ENCODE assay signal across 9 cellular contexts in the genomic region with DNA sequence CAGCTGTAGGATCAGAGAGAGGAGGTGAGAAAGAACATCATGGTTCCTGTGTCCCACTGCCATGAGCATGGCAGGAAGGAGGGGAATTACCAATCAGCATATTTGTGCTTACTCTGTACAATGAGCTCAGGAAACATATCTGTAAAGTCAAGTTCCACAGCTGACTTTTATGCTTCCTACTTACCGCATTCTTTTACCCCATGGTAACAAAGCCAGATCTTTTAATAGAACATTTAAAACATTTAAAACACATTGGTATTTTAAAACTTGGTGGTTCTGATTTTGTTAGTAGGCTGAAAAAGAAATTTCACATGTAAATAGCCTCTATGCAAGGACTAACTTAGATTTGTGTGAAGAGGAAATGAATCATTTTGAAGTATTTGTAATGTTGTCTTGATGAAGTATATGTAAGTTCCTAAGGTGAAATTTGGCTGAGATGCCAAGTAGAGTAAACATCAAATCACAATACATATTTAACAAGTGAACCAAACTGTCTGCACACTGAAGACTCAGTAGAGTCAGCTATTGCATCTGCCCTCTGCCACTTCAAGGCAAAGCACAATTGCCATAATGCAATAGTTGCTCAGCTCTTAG.
DNase-seq lines count a peak whose midpoint lies in the region; ATAC-seq and TF ChIP-seq lines count a peak whose summit lies in the region.
"Had no signal": no experiment of that assay in that cellular context is flagged by ENCODE, and none has a peak within 500 bp of the region (broad histone marks: within the 10 kb centered on the region; RNA-seq: fewer than 3 reads in every experiment).

No MANE protein-coding gene starts in this region.

- no peaks in the 10 kb centered on the region for H3K79me2 ChIP-seq in PC-3 (ENCODE audit: low read length)

- no peaks in the 10 kb centered on the region for H3K27me3 ChIP-seq in PC-3 (ENCODE audit: low read length)

- H3K9me3 ChIP-seq in PC-3 (ENCODE audit: low read length), result no peaks in the 10 kb centered on the region

- intact Hi-C loops in PC-3 (cut with micrococcal nuclease), result no loop called here

- peaks cover 57% of the 10 kb centered on the region for H3K36me3 Mint-ChIP-seq in activated naive CD4-positive, alpha-beta T cell treated with anti-CD3 and anti-CD28 coated beads, Interleukin-2, amount 10 ng/mL, durations not matched to agents 7 days and 5 days
- peaks cover 55% of the 10 kb centered on the region for H3K36me3 Mint-ChIP-seq in stimulated activated naive CD8-positive, alpha-beta T cell treated with anti-CD3 and anti-CD28 coated beads, Interleukin-15, Interleukin-2, amounts not matched to agents 100 ng/mL and 50 ng/mL, for 24 hours (ENCODE audit: low read depth)

- H3K27ac Mint-ChIP-seq in activated naive CD4-positive, alpha-beta T cell treated with anti-CD3 and anti-CD28 coated beads, Interleukin-2, amount 10 ng/mL, durations not matched to agents 7 days and 5 days, result peak overlapping the region; percentile 58
- peak overlapping the region; percentile 83 for H3K27ac Mint-ChIP-seq in stimulated activated naive CD8-positive, alpha-beta T cell treated with anti-CD3 and anti-CD28 coated beads, Interleukin-15, Interleukin-2, amounts not matched to agents 100 ng/mL and 50 ng/mL, for 24 hours

- CTCF ChIA-PET in activated naive CD4-positive, alpha-beta T cell treated with anti-CD3 and anti-CD28 coated beads, Interleukin-2, amount 10 ng/mL, durations not matched to agents 7 days and 5 days (lab: Charles Lee), result interaction anchor here (1.5 kb wide), 1 partner anchor 9 kb away, joined by 4 read pairs; no protein-coding TSS in a partner anchor
- CTCF ChIA-PET in PC-3 (lab: Charles Lee), result interaction anchor here (0.5 kb wide), 1 partner anchor 276 kb away, joined by 5 read pairs; no protein-coding TSS in a partner anchor

- H3K4me1 ChIP-seq in PC-3 (ENCODE audit: insufficient read depth, low read length), result peaks cover 22% of the 10 kb centered on the region

- no peak for TF ChIP-seq CTCF in PC-3 (conservative IDR thresholded peaks at IDR 0.05; ENCODE audit: low read depth, low read length)

- peaks cover 30% of the 10 kb centered on the region for H3K4me1 Mint-ChIP-seq in activated naive CD4-positive, alpha-beta T cell treated with anti-CD3 and anti-CD28 coated beads, Interleukin-2, amount 10 ng/mL, durations not matched to agents 7 days and 5 days
- H3K4me1 Mint-ChIP-seq in stimulated activated naive CD8-positive, alpha-beta T cell treated with anti-CD3 and anti-CD28 coated beads, Interleukin-15, Interleukin-2, amounts not matched to agents 100 ng/mL and 50 ng/mL, for 24 hours (ENCODE audit: low read depth), result peaks cover 52% of the 10 kb centered on the region

- H2AFZ ChIP-seq in PC-3 (ENCODE audit: low read length), result 0 out of 2 replicates have a peak overlapping the region, but pooled peaks have one; percentile 25

- no peaks in the 10 kb centered on the region for H3K27me3 Mint-ChIP-seq in activated naive CD4-positive, alpha-beta T cell treated with anti-CD3 and anti-CD28 coated beads, Interleukin-2, amount 10 ng/mL, durations not matched to agents 7 days and 5 days
- no peaks in the 10 kb centered on the region for H3K27me3 Mint-ChIP-seq in stimulated activated naive CD8-positive, alpha-beta T cell treated with anti-CD3 and anti-CD28 coated beads, Interleukin-15, Interleukin-2, amounts not matched to agents 100 ng/mL and 50 ng/mL, for 24 hours

- no peak overlapping the region for H3K4me3 Mint-ChIP-seq in activated naive CD4-positive, alpha-beta T cell treated with anti-CD3 and anti-CD28 coated beads, Interleukin-2, amount 10 ng/mL, durations not matched to agents 7 days and 5 days
- peak overlapping the region; percentile 30 for H3K4me3 Mint-ChIP-seq in stimulated activated naive CD8-positive, alpha-beta T cell treated with anti-CD3 and anti-CD28 coated beads, Interleukin-15, Interleukin-2, amounts not matched to agents 100 ng/mL and 50 ng/mL, for 24 hours

- H3K36me3 ChIP-seq in PC-3 (ENCODE audit: low read depth, low read length), result no peaks in the 10 kb centered on the region

- H3K9me2 ChIP-seq in PC-3 (replicated peaks; ENCODE audit: low read length), result no peaks in the 10 kb centered on the region

- DNase-seq in activated naive CD4-positive, alpha-beta T cell treated with anti-CD3 and anti-CD28 coated beads, Interleukin-2, amount 10 ng/mL, durations not matched to agents 7 days and 5 days, result no peak
- no peak for DNase-seq in activated naive CD4-positive, alpha-beta T cell treated with Interleukin-2 at 50 U/mL for 16 hours
- DNase-seq in PC-3 (peak; percentile 70), dermis microvascular lymphatic vessel endothelial cell (ENCODE audit: low read depth in 2 of 2) (peak; percentile 86 to 90), NCI-H146 treated with DMSO at 0.1 percent for 48 hours (lab: John Stamatoyannopoulos, UW; ENCODE audit: unreplicated experiment) (no peak), DMS153 treated with DMSO at 0.1 percent for 48 hours (lab: John Stamatoyannopoulos, UW; ENCODE audit: unreplicated experiment) (no peak)
- DNase-seq: NCI-H774 had no signal

- no peaks in the 10 kb centered on the region for H3F3A ChIP-seq in PC-3 (ENCODE audit: low read length, unreplicated experiment)

- H3K9ac ChIP-seq in PC-3 (ENCODE audit: low read length), result peak overlapping the region; percentile 25; the same call in 1 of the 2 replicates

- ATAC-seq in PC-3, result peak; percentile 96
- no peak for ATAC-seq in HG03095 (IDR thresholded peaks at IDR 0.05; ENCODE audit: unreplicated experiment)

- BruUV-seq in PC-3 (replicated peaks; lab: Mats Ljungman, UMichigan), result no TSS peak

- POLR2A ChIA-PET in PC-3 (lab: Charles Lee; ENCODE audit: unreplicated experiment), result no interaction called here

- peak overlapping the region; percentile 78 for H3K27ac ChIP-seq in PC-3 (ENCODE audit: low read length)

- no peaks in the 10 kb centered on the region for H4K20me1 ChIP-seq in PC-3 (ENCODE audit: low read length)

- no peak overlapping the region for H3K4me3 ChIP-seq in PC-3 (ENCODE audit: low read length)

- H3K4me2 ChIP-seq in PC-3 (ENCODE audit: low read length), result peak overlapping the region; percentile 56

- H3K9me3 Mint-ChIP-seq in activated naive CD4-positive, alpha-beta T cell treated with anti-CD3 and anti-CD28 coated beads, Interleukin-2, amount 10 ng/mL, durations not matched to agents 7 days and 5 days, result no peaks in the 10 kb centered on the region
- no peaks in the 10 kb centered on the region for H3K9me3 Mint-ChIP-seq in stimulated activated naive CD8-positive, alpha-beta T cell treated with anti-CD3 and anti-CD28 coated beads, Interleukin-15, Interleukin-2, amounts not matched to agents 100 ng/mL and 50 ng/mL, for 24 hours

Comparison
In these comparisons a context has a peak if more than half of its experiments do, and no peak if none do; other contexts are left out.
1. DNase-seq: peak in PC-3 (single experiment) and dermis microvascular lymphatic vessel endothelial cell (2 of 2); none in activated naive CD4-positive, alpha-beta T cell treated with anti-CD3 and anti-CD28 coated beads, Interleukin-2, amount 10 ng/mL, durations not matched to agents 7 days and 5 days (single experiment), activated naive CD4-positive, alpha-beta T cell treated with Interleukin-2 at 50 U/mL for 16 hours (single experiment), NCI-H146 treated with DMSO at 0.1 percent for 48 hours (single experiment) and DMS153 treated with DMSO at 0.1 percent for 48 hours (single experiment).